ENCODE assay signal across 2 cellular contexts in the genomic region with DNA sequence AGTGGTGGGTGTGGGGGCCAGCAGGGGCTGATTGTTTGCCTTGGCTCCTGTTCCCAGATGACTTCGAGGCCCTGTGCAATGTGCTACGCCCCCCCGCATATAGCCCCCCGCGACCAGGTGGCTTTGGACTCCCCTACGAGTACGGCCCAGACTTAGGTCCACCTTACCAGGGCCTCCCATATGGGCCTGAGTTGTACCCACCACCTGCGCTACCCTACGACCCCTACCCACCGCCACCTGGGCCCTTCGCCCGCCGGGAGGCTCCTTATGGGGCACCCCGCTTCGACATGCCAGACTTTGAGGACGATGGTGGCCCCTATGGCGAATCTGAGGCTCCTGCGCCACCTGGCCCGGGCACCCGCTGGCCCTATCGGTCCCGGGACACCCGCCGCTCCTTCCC.
TF ChIP-seq lines count a peak whose summit lies in the region.

No MANE protein-coding gene starts in this region.

TF ChIP-seq in IMR-90, 13 proteins besides CTCF, POLR2A, EP300 and RAD21:
- no peak for TF ChIP-seq MAFK (IDR thresholded peaks at IDR 0.05; ENCODE audit: low read depth, low read length)
- TF ChIP-seq MAZ (IDR thresholded peaks at IDR 0.05; ENCODE audit: borderline replicate concordance, low read depth, low read length) = no peak
- TF ChIP-seq SMC3 (IDR thresholded peaks at IDR 0.05; ENCODE audit: low read depth, low read length) = no peak
- no peak for TF ChIP-seq CHD1 (IDR thresholded peaks at IDR 0.05; ENCODE audit: low read depth, low read length)
- TF ChIP-seq RFX5 (IDR thresholded peaks at IDR 0.05; ENCODE audit: low read depth, low read length) = no peak
- TF ChIP-seq, protein P1, sequence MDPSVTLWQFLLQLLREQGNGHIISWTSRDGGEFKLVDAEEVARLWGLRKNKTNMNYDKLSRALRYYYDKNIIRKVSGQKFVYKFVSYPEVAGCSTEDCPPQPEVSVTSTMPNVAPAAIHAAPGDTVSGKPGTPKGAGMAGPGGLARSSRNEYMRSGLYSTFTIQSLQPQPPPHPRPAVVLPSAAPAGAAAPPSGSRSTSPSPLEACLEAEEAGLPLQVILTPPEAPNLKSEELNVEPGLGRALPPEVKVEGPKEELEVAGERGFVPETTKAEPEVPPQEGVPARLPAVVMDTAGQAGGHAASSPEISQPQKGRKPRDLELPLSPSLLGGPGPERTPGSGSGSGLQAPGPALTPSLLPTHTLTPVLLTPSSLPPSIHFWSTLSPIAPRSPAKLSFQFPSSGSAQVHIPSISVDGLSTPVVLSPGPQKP (IDR thresholded peaks at IDR 0.05; ENCODE audit: borderline replicate concordance, low read depth, low read length) = no peak
- TF ChIP-seq CEBPB (IDR thresholded peaks at IDR 0.05; ENCODE audit: low read depth, low read length) = no peak
- no peak for TF ChIP-seq RCOR1 (IDR thresholded peaks at IDR 0.05; ENCODE audit: insufficient replicate concordance, low read length)
- TF ChIP-seq FOS (IDR thresholded peaks at IDR 0.05; ENCODE audit: low read depth, low read length) = no peak
- TF ChIP-seq, protein P2, sequence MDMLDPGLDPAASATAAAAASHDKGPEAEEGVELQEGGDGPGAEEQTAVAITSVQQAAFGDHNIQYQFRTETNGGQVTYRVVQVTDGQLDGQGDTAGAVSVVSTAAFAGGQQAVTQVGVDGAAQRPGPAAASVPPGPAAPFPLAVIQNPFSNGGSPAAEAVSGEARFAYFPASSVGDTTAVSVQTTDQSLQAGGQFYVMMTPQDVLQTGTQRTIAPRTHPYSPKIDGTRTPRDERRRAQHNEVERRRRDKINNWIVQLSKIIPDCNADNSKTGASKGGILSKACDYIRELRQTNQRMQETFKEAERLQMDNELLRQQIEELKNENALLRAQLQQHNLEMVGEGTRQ (IDR thresholded peaks at IDR 0.05; ENCODE audit: low read depth, low read length) = no peak

TF ChIP-seq in K562, 482 proteins besides CTCF, POLR2A, EP300 and RAD21:
- TF ChIP-seq CREM (IDR thresholded peaks at IDR 0.05; ENCODE audit: low read depth) (no peak), MYNN (IDR thresholded peaks at IDR 0.05) (no peak), MYNN (CRISPR knock-in tag; IDR thresholded peaks at IDR 0.05) (no peak), POLR2G (IDR thresholded peaks at IDR 0.05; ENCODE audit: low read depth, low read length) (peak; percentile 62; the same call in 1 of the 2 replicates), PHB2 (IDR thresholded peaks at IDR 0.05; ENCODE audit: low read depth) (no peak), IFI16 (CRISPR knock-in tag; IDR thresholded peaks at IDR 0.05) (no peak), CHCHD3 (CRISPR knock-in tag; IDR thresholded peaks at IDR 0.05) (no peak), TOE1 (IDR thresholded peaks at IDR 0.05; ENCODE audit: borderline replicate concordance) (no peak), TOE1 (CRISPR knock-in tag; IDR thresholded peaks at IDR 0.05; ENCODE audit: borderline replicate concordance, low read depth) (no peak), COPS2 (conservative IDR thresholded peaks at IDR 0.05) (no peak), TBL1XR1 (IDR thresholded peaks at IDR 0.05; ENCODE audit: low read length in 2 of 2) (no peak), FOXJ2 (tag; IDR thresholded peaks at IDR 0.05) (no peak), CHD1 (IDR thresholded peaks at IDR 0.05; ENCODE audit: low read length) (no peak)
- TF ChIP-seq, protein P3, sequence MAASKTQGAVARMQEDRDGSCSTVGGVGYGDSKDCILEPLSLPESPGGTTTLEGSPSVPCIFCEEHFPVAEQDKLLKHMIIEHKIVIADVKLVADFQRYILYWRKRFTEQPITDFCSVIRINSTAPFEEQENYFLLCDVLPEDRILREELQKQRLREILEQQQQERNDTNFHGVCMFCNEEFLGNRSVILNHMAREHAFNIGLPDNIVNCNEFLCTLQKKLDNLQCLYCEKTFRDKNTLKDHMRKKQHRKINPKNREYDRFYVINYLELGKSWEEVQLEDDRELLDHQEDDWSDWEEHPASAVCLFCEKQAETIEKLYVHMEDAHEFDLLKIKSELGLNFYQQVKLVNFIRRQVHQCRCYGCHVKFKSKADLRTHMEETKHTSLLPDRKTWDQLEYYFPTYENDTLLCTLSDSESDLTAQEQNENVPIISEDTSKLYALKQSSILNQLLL (CRISPR knock-in tag; IDR thresholded peaks at IDR 0.05; ENCODE audit: borderline replicate concordance) = no peak
- TF ChIP-seq, protein P4, sequence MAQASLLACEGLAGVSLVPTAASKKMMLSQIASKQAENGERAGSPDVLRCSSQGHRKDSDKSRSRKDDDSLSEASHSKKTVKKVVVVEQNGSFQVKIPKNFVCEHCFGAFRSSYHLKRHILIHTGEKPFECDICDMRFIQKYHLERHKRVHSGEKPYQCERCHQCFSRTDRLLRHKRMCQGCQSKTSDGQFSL (CRISPR knock-in tag; IDR thresholded peaks at IDR 0.05) = peak; percentile 59
- TF ChIP-seq, protein P4 (tag; IDR thresholded peaks at IDR 0.05) = no peak
